ENCODE assay signal across 8 cellular contexts in genomic region chr11:96155627-96156378, GRCh38.
DNase-seq lines count a peak whose midpoint lies in the region; ATAC-seq and TF ChIP-seq lines count a peak whose summit lies in the region.

No MANE protein-coding gene starts in this region.

- no peaks in the 10 kb centered on the region for H3K27me3 Mint-ChIP-seq in natural killer cell treated with Interleukin-12 subunit alpha and Interleukin-12 subunit beta and Interleukin-15 and Interleukin-18, amount 100 ng/mL, for 72 hours

- no peaks in the 10 kb centered on the region for H3K36me3 ChIP-seq in HUES48 (ENCODE audit: control insufficient read depth, insufficient read depth, low read length)
- no peaks in the 10 kb centered on the region for H3K36me3 ChIP-seq in esophagus squamous epithelium

- no peak overlapping the region for H3K9ac ChIP-seq in HUES48 (ENCODE audit: low read depth, low read length)

- peaks cover 38% of the 10 kb centered on the region in 2 donors for H3K4me1 Mint-ChIP-seq in natural killer cell treated with Interleukin-12 subunit alpha and Interleukin-12 subunit beta and Interleukin-15 and Interleukin-18, amount 100 ng/mL, for 72 hours (ENCODE audit: low read depth in 2 of 2)

- no peak overlapping the region for H3K4me3 ChIP-seq in HUES48 (ENCODE audit: low read depth, low read length)
- peak overlapping the region in 1 of 4 donors; percentile 34 for H3K4me3 ChIP-seq in esophagus squamous epithelium

- no peaks in the 10 kb centered on the region for H3K36me3 Mint-ChIP-seq in natural killer cell treated with Interleukin-12 subunit alpha and Interleukin-12 subunit beta and Interleukin-15 and Interleukin-18, amount 100 ng/mL, for 72 hours

- no peak for TF ChIP-seq POLR2A in esophagus squamous epithelium (IDR thresholded peaks at IDR 0.05)

- TF ChIP-seq CTCF in esophagus squamous epithelium (IDR thresholded peaks at IDR 0.05), result peak in 2 of 6 experiments; percentile 12 to 17

- peak overlapping the region; percentile 85 for H3K4me3 Mint-ChIP-seq in natural killer cell treated with Interleukin-12 subunit alpha and Interleukin-12 subunit beta and Interleukin-15 and Interleukin-18, amount 100 ng/mL, for 72 hours

- intact Hi-C loops in esophagus squamous epithelium (cut with DNase I), result no loop called here

- peak; percentile 99 for DNase-seq in EL
- DNase-seq in activated CD8-positive, alpha-beta memory T cell treated with anti-CD3 and anti-CD28 coated beads for 4 hours (ENCODE audit: low read depth in 2 of 2), result peak; percentile 17 to 44
- DNase-seq in esophagus squamous epithelium (lab: John Stamatoyannopoulos, UW), result no peak
- DNase-seq in natural killer cell treated with Interleukin-12 subunit alpha and Interleukin-12 subunit beta and Interleukin-15 and Interleukin-18, amount 100 ng/mL, for 72 hours (ENCODE audit: low spot score), result peak; percentile 82
- DNase-seq in stromal cell of bone marrow (ENCODE audit: low read depth), result peak; percentile 90
- DNase-seq in NCI-H1105 (lab: John Stamatoyannopoulos, UW), result no peak

- peak overlapping the region; percentile 94 to 97 for H3K27ac Mint-ChIP-seq in natural killer cell treated with Interleukin-12 subunit alpha and Interleukin-12 subunit beta and Interleukin-15 and Interleukin-18, amount 100 ng/mL, for 72 hours

- peak; percentile 58 for ATAC-seq in GM21529 (IDR thresholded peaks at IDR 0.05; ENCODE audit: unreplicated experiment)
- peak; percentile 87 to 89 for ATAC-seq in natural killer cell treated with Interleukin-12 subunit alpha and Interleukin-12 subunit beta and Interleukin-15 and Interleukin-18, amount 100 ng/mL, for 72 hours

- peaks cover 35% of the 10 kb centered on the region for H3K4me1 ChIP-seq in HUES48 (ENCODE audit: control insufficient read depth, insufficient read depth, low read length)
- H3K4me1 ChIP-seq in esophagus squamous epithelium, result peaks cover 27 to 48% (median 32%) of the 10 kb centered on the region in 3 donors

- H3K27me3 ChIP-seq in HUES48 (ENCODE audit: control insufficient read depth, insufficient read depth, low read length) (no peaks in the 10 kb centered on the region), esophagus squamous epithelium (no peaks in the 10 kb centered on the region)

- no peaks in the 10 kb centered on the region for H3K9me3 Mint-ChIP-seq in natural killer cell treated with Interleukin-12 subunit alpha and Interleukin-12 subunit beta and Interleukin-15 and Interleukin-18, amount 100 ng/mL, for 72 hours

- WGBS in esophagus squamous epithelium, 2 donors, result 41 to 45% methylated on average over 8 to 9 of the region's 9 CpGs

- H3K27ac ChIP-seq in HUES48 (ENCODE audit: low read depth, low read length) (peak overlapping the region; percentile 48), esophagus squamous epithelium (peak overlapping the region; percentile 62 to 83 (median 76))

- no peaks in the 10 kb centered on the region for H3K9me3 ChIP-seq in HUES48 (ENCODE audit: control insufficient read depth, insufficient read depth, low read length)
- no peaks in the 10 kb centered on the region for H3K9me3 ChIP-seq in esophagus squamous epithelium

Comparison
In these comparisons a context has a peak if more than half of its experiments do, and no peak if none do; other contexts are left out.
1. DNase-seq: peak in EL (single experiment), activated CD8-positive, alpha-beta memory T cell treated with anti-CD3 and anti-CD28 coated beads for 4 hours (2 of 2), natural killer cell treated with Interleukin-12 subunit alpha and Interleukin-12 subunit beta and Interleukin-15 and Interleukin-18, amount 100 ng/mL, for 72 hours (single experiment) and stromal cell of bone marrow (single experiment); none in esophagus squamous epithelium (single experiment) and NCI-H1105 (single experiment).